ENCODE assay signal across 16 cellular contexts in genomic region chr16:81473969-81474959, GRCh38. TPM values are rescaled to one million over a fixed set of nuclear protein-coding genes. Genes with fewer than 3 reads are reported as not detected.
DNase-seq lines count a peak whose midpoint lies in the region; ATAC-seq, FAIRE-seq and TF ChIP-seq lines count a peak whose summit lies in the region.
"Had no signal": no experiment of that assay in that cellular context is flagged by ENCODE, and none has a peak within 500 bp of the region (broad histone marks: within the 10 kb centered on the region; RNA-seq: fewer than 3 reads in every experiment).

No MANE protein-coding gene starts in this region.

- H3K36me3 Mint-ChIP-seq in T-cell = peaks cover 24% of the 10 kb centered on the region

- H3K4me1 ChIP-seq in BLaER1 treated with 17β-estradiol and CSF1 and Interleukin-3, amounts not matched to agents 10 nM and 100 nM = peaks cover 88 to 100% (median 98%) of the 10 kb centered on the region in 10 experiments
- peaks cover 72% of the 10 kb centered on the region for H3K4me1 ChIP-seq in HepG2 (ENCODE audit: insufficient read depth, low read length)
- no peaks in the 10 kb centered on the region for H3K4me1 ChIP-seq in PC-9 (replicated peaks; ENCODE audit: insufficient read depth)
- H3K4me1 ChIP-seq in tibial artery = peaks cover 0 to 24% (median 20%) of the 10 kb centered on the region in 4 donors

- H4K20me1 ChIP-seq in BLaER1 treated with 17β-estradiol and CSF1 and Interleukin-3, amounts not matched to agents 10 nM and 100 nM = peaks cover 0 to 66% (median 10%) of the 10 kb centered on the region in 11 experiments; a peak in 8 of 22 replicates
- peaks cover 86% of the 10 kb centered on the region for H4K20me1 ChIP-seq in HepG2 (ENCODE audit: insufficient read depth, low read length)
- H4K20me1 ChIP-seq in PC-9 (ENCODE audit: insufficient read depth) = peaks cover 60% of the 10 kb centered on the region

- POLR2A ChIA-PET in T-cell (lab: Charles Lee) (no interaction called here), HepG2 (lab: Yijun Ruan, JAX) (interaction anchor here (0.9 to 2.3 kb wide), 3 partner anchors 10 to 22 kb away, joined by 3 to 10 read pairs (median 7); no protein-coding TSS in a partner anchor), PC-9 (lab: Charles Lee; ENCODE audit: unreplicated experiment) (no interaction called here)

- 91% methylated on average over 19 of the region's 20 CpGs for WGBS in HepG2 (ENCODE audit: low lambda C conversion rate)

- in situ Hi-C loops in HepG2 (cut with HindIII; ENCODE audit: extremely low pct_ligation_motif_present, low pct_unique_long_range_greater_than_20kb) = no loop called here

- peaks cover 26% of the 10 kb centered on the region; the same call in 1 of the 2 replicates for H3F3A ChIP-seq in PC-9 (ENCODE audit: insufficient read depth, low read depth)

- TF ChIP-seq CTCF in HepG2 (CRISPR knock-in tag; IDR thresholded peaks at IDR 0.05) (no peak), PC-9 (conservative IDR thresholded peaks at IDR 0.05) (no peak), tibial artery (IDR thresholded peaks at IDR 0.05) (no peak)

- H3K4me3 Mint-ChIP-seq in T-cell = no peak overlapping the region
- H3K4me3 Mint-ChIP-seq: mesothelial cell of epicardium had no signal

- CTCF ChIA-PET in T-cell (lab: Charles Lee) (interaction anchor here in 1 of 2 donors (0.6 kb wide), 1 partner anchor 37 kb away, joined by 5 read pairs; no protein-coding TSS in a partner anchor), HepG2 (lab: Yijun Ruan, JAX; ENCODE audit: low intra/inter-chr PET ratio, low total read pairs) (no interaction called here), PC-9 (lab: Charles Lee) (no interaction called here)

- H3K9me3 ChIP-seq in BLaER1 treated with 17β-estradiol and CSF1 and Interleukin-3, amounts not matched to agents 10 nM and 100 nM (replicated peaks in 1 of 11) = peaks cover 0 to 21% (median 12%) of the 10 kb centered on the region in 11 experiments; a peak in 11 of 22 replicates
- no peaks in the 10 kb centered on the region for H3K9me3 ChIP-seq in HepG2 (ENCODE audit: low read length)
- no peaks in the 10 kb centered on the region for H3K9me3 ChIP-seq in PC-9 (ENCODE audit: insufficient read depth, low read depth)
- H3K9me3 ChIP-seq in tibial artery = no peaks in the 10 kb centered on the region

- H3K4me3 ChIP-seq in BLaER1 treated with 17β-estradiol and CSF1 and Interleukin-3, amounts not matched to agents 10 nM and 100 nM = no peak overlapping the region; a peak in 2 of 20 replicates
- no peak overlapping the region for H3K4me3 ChIP-seq in HepG2 (replicated peaks in 1 of 3; ENCODE audit: insufficient read depth in 1 of 3, low read depth in 2 of 3, low read length in 3 of 3)
- H3K4me3 ChIP-seq in PC-9 = no peak overlapping the region
- no peak overlapping the region for H3K4me3 ChIP-seq in tibial artery

- peak overlapping the region; percentile 10 to 17 for H3K27ac Mint-ChIP-seq in T-cell
- H3K27ac Mint-ChIP-seq: activated naive CD4-positive, alpha-beta T cell treated with anti-CD3 and anti-CD28 coated beads, Interleukin-2, amount 50 U/mL, for 24 hours had no signal

- no peak for FAIRE-seq in HepG2 (lab: Jason Lieb, UNC)

- peaks cover 80 to 94% (median 92%) of the 10 kb centered on the region in 3 donors for H3K4me1 Mint-ChIP-seq in T-cell

- H3K79me2 ChIP-seq in HepG2 (ENCODE audit: insufficient read depth, low read length) (peaks cover 98% of the 10 kb centered on the region), PC-9 (ENCODE audit: low read depth) (peaks cover 89% of the 10 kb centered on the region)

- no peak for ATAC-seq in T-cell (replicated peaks in 1 of 4)
- ATAC-seq in HepG2 = peak; percentile 15; the same call in 2 of the 3 replicates
- ATAC-seq in sciatic nerve = peak; percentile 18
- ATAC-seq in HG02870 (IDR thresholded peaks at IDR 0.05; ENCODE audit: unreplicated experiment) = no peak

- peaks cover 13 to 69% (median 50%) of the 10 kb centered on the region in 11 experiments; a peak in 21 of 22 replicates for H3K36me3 ChIP-seq in BLaER1 treated with 17β-estradiol and CSF1 and Interleukin-3, amounts not matched to agents 10 nM and 100 nM
- peaks cover 23 to 64% of the 10 kb centered on the region in 2 experiments for H3K36me3 ChIP-seq in HepG2 (replicated peaks in 1 of 2; ENCODE audit: control insufficient read depth in 1 of 2, insufficient read depth in 2 of 2, low read length in 2 of 2)
- 0 out of 2 replicates have a peak, but pooled peaks cover 6% of the 10 kb centered on the region for H3K36me3 ChIP-seq in PC-9 (ENCODE audit: low read depth)
- no peaks in the 10 kb centered on the region for H3K36me3 ChIP-seq in tibial artery

- H3K27me3 ChIP-seq in BLaER1 treated with 17β-estradiol and CSF1 and Interleukin-3, amounts not matched to agents 10 nM and 100 nM = no peaks in the 10 kb centered on the region
- H3K27me3 ChIP-seq in HepG2 (ENCODE audit: control insufficient read depth in 1 of 2, insufficient read depth in 2 of 2, low read length in 2 of 2) (no peaks in the 10 kb centered on the region), PC-9 (ENCODE audit: insufficient read depth, low read depth) (no peaks in the 10 kb centered on the region), tibial artery (no peaks in the 10 kb centered on the region)

- intact Hi-C loops in HepG2 (cut with micrococcal nuclease; ENCODE audit: unreplicated experiment) (loop anchor here (1.0 kb wide), 1 partner anchor 21 kb away; no protein-coding TSS in a partner anchor), sciatic nerve (cut with DNase I) (no loop called here), PC-9 (cut with micrococcal nuclease; ENCODE audit: unreplicated experiment) (no loop called here), tibial artery (cut with DNase I; ENCODE audit: low total_unique reads) (no loop called here)

- H3K9me2 ChIP-seq in PC-9 (ENCODE audit: insufficient read depth) = no peaks in the 10 kb centered on the region

- H3K4me2 ChIP-seq in BLaER1 treated with 17β-estradiol and CSF1 and Interleukin-3, amounts not matched to agents 10 nM and 100 nM = peak overlapping the region; percentile 86 to 98 (median 90)
- no peak overlapping the region for H3K4me2 ChIP-seq in HepG2 (ENCODE audit: low read depth, low read length)
- H3K4me2 ChIP-seq in PC-9 = no peak overlapping the region
- H3K4me2 ChIP-seq: KMS-11 had no signal

- H3K27me3 Mint-ChIP-seq in T-cell = no peaks in the 10 kb centered on the region
- H3K27me3 Mint-ChIP-seq: activated naive CD4-positive, alpha-beta T cell treated with anti-CD3 and anti-CD28 coated beads, Interleukin-2, amount 50 U/mL, for 24 hours had no signal

- no peak for TF ChIP-seq POLR2A in HepG2 (IDR thresholded peaks at IDR 0.05; ENCODE audit: insufficient read depth in 1 of 2, low read depth in 2 of 2, low read length in 2 of 2)

- TF ChIP-seq EP300 in HepG2 (IDR thresholded peaks at IDR 0.05; ENCODE audit: low read depth in 2 of 2, low read length in 2 of 2) = no peak
- TF ChIP-seq EP300 in HepG2 (CRISPR knock-in tag; IDR thresholded peaks at IDR 0.05; ENCODE audit: borderline replicate concordance) = no peak

- BruUV-seq in HepG2 (replicated peaks; lab: Mats Ljungman, UMichigan) = no TSS peak
- no TSS peak for BruUV-seq in PC-9 (replicated peaks; lab: Mats Ljungman, UMichigan)

- H3K9ac ChIP-seq in BLaER1 treated with 17β-estradiol and CSF1 and Interleukin-3, amounts not matched to agents 10 nM and 100 nM = peak overlapping the region in 7 of 11 experiments; percentile 7 to 54 (median 45); a peak in 10 of 22 replicates
- H3K9ac ChIP-seq in HepG2 (ENCODE audit: insufficient read depth, low read depth, low read length) = no peak overlapping the region
- H3K9ac ChIP-seq: KMS-11 had no signal

- DNase-seq in T-cell (no peak), HepG2 (ENCODE audit: low spot score) (no peak), sciatic nerve (ENCODE audit: low spot score) (no peak), Kasumi-1 (lab: John Stamatoyannopoulos, UW) (no peak), PC-9 (no peak), tibial artery (no peak)
- DNase-seq: activated CD4-positive, CD25-positive, alpha-beta regulatory T cell treated with anti-CD3 and anti-CD28 coated beads, Interleukin-2, amount 50 U/mL, for 72 hours; cerebellar nuclear complex; NCI-H1436; stimulated activated CD4-positive, alpha-beta T cell treated with anti-CD3 and anti-CD28 coated beads, Interleukin-15, amount 100 ng/mL, for 24 hours had no signal

- H3K27ac ChIP-seq in BLaER1 treated with 17β-estradiol and CSF1 and Interleukin-3, amounts not matched to agents 10 nM and 100 nM = peak overlapping the region; percentile 15 to 98 (median 91); a peak in 19 of 22 replicates
- H3K27ac ChIP-seq in HepG2 (ENCODE audit: extremely low read length, insufficient read depth, low read length) = no peak overlapping the region
- no peak overlapping the region for H3K27ac ChIP-seq in PC-9
- H3K27ac ChIP-seq in tibial artery = no peak overlapping the region
- H3K27ac ChIP-seq: epithelial cell of prostate, KMS-11 had no signal

- no peak for TF ChIP-seq RAD21 in HepG2 (CRISPR knock-in tag; IDR thresholded peaks at IDR 0.05)

- no peak overlapping the region for H2AFZ ChIP-seq in HepG2 (ENCODE audit: low read length)
- no peak overlapping the region for H2AFZ ChIP-seq in PC-9

- no peaks in the 10 kb centered on the region for H3K9me3 Mint-ChIP-seq in T-cell
- H3K9me3 Mint-ChIP-seq: activated naive CD4-positive, alpha-beta T cell treated with anti-CD3 and anti-CD28 coated beads, Interleukin-2, amount 50 U/mL, for 24 hours; mesothelial cell of epicardium had no signal

RNA-seq across cellular contexts. Expression of gene CMIP, which starts 29.7 kb away (rescaled TPM):
- total RNA-seq in T-cell (10 to 100 TPM; 39.8 to 55.9 (median 42.6) TPM), HepG2 (2016; rRNA removed; fragmentation: Illumina TruSeq; extraction: Trizol) (10.9 and 21.7 TPM in 2 replicates), sciatic nerve (72.7 TPM), PC-9 (2021) (92.1 and 96.6 TPM in 2 replicates)
- total RNA-seq in HepG2 (2016; cell fraction: cytosol; rRNA removed; fragmentation: Illumina TruSeq; extraction: Trizol; ENCODE audit: low read depth) = 3.5 and 4.6 TPM in 2 replicates
- total RNA-seq in HepG2 (2016; cell fraction: insoluble cytoplasmic fraction; rRNA removed; fragmentation: Illumina TruSeq; extraction: Trizol) = 11.5 and 15.7 TPM in 2 replicates
- 13.0 and 15.9 TPM in 2 replicates for total RNA-seq in HepG2 (2016; cell fraction: membrane; rRNA removed; fragmentation: Illumina TruSeq; extraction: Trizol)
- total RNA-seq in HepG2 (2016; cell fraction: nucleus; rRNA removed; fragmentation: Illumina TruSeq; extraction: Trizol) = 23.3 and 29.3 TPM in 2 replicates
- polyA plus RNA-seq in HepG2 (2011; rRNA removed) = 18.1 and 22.0 TPM in 2 replicates
- 17.3 and 20.7 TPM in 2 replicates for polyA plus RNA-seq in HepG2 (2011; cell fraction: cytosol; rRNA removed)
- polyA plus RNA-seq in HepG2 (2011; cell fraction: nucleus; rRNA removed) = 77.4 and 83.2 TPM in 2 replicates
- 74.4 and 83.5 TPM in 2 replicates for polyA plus RNA-seq in HepG2 (2012)
- polyA plus RNA-seq in HepG2 (2016; cell fraction: cytosol; fragmentation: Illumina TruSeq; extraction: Trizol; ENCODE audit: low read depth) = 3.4 and 3.8 TPM in 2 replicates
- polyA plus RNA-seq in HepG2 (2016; cell fraction: insoluble cytoplasmic fraction; fragmentation: Illumina TruSeq; extraction: Trizol; ENCODE audit: low read depth) = 29.7 and 48.6 TPM in 2 replicates
- polyA plus RNA-seq in HepG2 (2016; cell fraction: membrane; fragmentation: Illumina TruSeq; extraction: Trizol; ENCODE audit: low read depth) = 14.8 and 16.9 TPM in 2 replicates
- polyA plus RNA-seq in HepG2 (2016; cell fraction: nucleus; fragmentation: Illumina TruSeq; extraction: Trizol; ENCODE audit: insufficient read depth, low read depth) = 51.1 and 51.2 TPM in 2 replicates
- polyA minus RNA-seq in HepG2 (2011; rRNA and poly(A)+ RNA removed; ENCODE audit: low replicate concordance) = 16.6 and 71.5 TPM in 2 replicates
- polyA minus RNA-seq in HepG2 (2011; cell fraction: cytosol; rRNA and poly(A)+ RNA removed) = 60.8 and 68.8 TPM in 2 replicates
- 61.9 and 63.1 TPM in 2 replicates for polyA minus RNA-seq in HepG2 (2011; cell fraction: nucleus; rRNA and poly(A)+ RNA removed)

Comparison
In these comparisons a context has a peak if more than half of its experiments do, and no peak if none do; other contexts are left out.
1. H3K27ac ChIP-seq: peak in BLaER1 treated with 17β-estradiol and CSF1 and Interleukin-3, amounts not matched to agents 10 nM and 100 nM (11 of 11); none in HepG2 (single experiment), PC-9 (single experiment) and tibial artery (0 of 2).
2. H3K4me2 ChIP-seq: peak in BLaER1 treated with 17β-estradiol and CSF1 and Interleukin-3, amounts not matched to agents 10 nM and 100 nM (11 of 11); none in HepG2 (single experiment) and PC-9 (single experiment).
3. ATAC-seq: peak in HepG2 (single experiment) and sciatic nerve (single experiment); none in T-cell (0 of 4) and HG02870 (single experiment).